In the genomic region with DNA sequence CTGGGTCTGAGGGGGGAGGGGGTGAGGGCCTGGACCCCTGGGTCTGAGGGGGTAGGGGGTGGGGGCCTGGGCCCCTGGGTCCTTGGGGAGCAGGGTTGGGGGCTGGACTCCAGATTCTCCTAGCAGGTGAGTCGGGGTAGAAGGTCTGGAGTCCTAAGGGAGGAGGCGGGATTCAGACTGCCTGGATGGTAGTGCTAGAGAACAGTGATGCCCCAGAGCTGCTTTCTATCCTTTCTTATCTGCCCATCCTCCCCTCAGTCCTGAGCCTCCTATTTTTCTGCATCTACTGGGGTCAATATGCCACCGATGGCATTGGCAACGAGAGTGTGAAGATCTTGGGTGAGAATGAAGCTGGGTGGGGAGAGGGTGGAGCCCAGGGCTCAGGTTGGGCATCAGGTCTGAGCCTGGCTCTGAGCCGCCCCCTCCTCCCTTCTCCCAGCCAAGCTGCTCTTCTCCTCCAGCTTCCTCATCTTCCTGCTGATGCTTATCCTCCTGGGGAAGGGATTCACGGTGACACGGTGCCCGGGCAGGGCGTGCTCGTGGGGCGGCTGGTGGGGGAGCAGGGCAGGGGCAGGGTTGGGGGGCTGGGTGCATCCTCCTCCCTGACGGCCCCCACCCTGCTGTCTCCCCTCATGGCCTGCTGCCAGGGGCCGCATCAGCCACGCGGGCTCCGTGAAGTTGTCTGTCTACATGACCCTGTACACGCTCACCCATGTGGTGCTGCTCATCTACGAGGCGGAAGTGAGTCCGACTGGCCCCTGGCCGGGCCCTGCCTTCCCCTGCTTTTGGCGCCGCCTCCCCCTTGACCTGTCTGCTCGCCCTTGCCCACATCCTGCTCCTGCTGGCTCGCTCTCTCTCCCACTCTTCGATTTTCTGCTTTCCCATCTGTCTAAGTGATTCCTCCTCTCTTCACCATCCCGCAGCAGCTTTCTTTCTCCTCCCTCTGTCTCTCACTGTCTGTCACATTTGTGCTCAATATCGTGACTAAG, we compare ENCODE assay signal across 1 cellular context.
TF ChIP-seq lines count a peak whose summit lies in the region.

No MANE protein-coding gene starts in this region.

TF ChIP-seq in A549, 52 proteins besides CTCF, POLR2A, EP300 and RAD21 (continued from another document):
- TF ChIP-seq, protein P1, sequence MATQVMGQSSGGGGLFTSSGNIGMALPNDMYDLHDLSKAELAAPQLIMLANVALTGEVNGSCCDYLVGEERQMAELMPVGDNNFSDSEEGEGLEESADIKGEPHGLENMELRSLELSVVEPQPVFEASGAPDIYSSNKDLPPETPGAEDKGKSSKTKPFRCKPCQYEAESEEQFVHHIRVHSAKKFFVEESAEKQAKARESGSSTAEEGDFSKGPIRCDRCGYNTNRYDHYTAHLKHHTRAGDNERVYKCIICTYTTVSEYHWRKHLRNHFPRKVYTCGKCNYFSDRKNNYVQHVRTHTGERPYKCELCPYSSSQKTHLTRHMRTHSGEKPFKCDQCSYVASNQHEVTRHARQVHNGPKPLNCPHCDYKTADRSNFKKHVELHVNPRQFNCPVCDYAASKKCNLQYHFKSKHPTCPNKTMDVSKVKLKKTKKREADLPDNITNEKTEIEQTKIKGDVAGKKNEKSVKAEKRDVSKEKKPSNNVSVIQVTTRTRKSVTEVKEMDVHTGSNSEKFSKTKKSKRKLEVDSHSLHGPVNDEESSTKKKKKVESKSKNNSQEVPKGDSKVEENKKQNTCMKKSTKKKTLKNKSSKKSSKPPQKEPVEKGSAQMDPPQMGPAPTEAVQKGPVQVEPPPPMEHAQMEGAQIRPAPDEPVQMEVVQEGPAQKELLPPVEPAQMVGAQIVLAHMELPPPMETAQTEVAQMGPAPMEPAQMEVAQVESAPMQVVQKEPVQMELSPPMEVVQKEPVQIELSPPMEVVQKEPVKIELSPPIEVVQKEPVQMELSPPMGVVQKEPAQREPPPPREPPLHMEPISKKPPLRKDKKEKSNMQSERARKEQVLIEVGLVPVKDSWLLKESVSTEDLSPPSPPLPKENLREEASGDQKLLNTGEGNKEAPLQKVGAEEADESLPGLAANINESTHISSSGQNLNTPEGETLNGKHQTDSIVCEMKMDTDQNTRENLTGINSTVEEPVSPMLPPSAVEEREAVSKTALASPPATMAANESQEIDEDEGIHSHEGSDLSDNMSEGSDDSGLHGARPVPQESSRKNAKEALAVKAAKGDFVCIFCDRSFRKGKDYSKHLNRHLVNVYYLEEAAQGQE (IDR thresholded peaks at IDR 0.05) = no peak
